ENCODE assay signal across 14 cellular contexts in genomic region chr2:16654775-16655456, GRCh38. TPM values are rescaled to one million over a fixed set of nuclear protein-coding genes. Genes with fewer than 3 reads are reported as not detected.
DNase-seq lines count a peak whose midpoint lies in the region; ATAC-seq and TF ChIP-seq lines count a peak whose summit lies in the region.
"Had no signal": no experiment of that assay in that cellular context is flagged by ENCODE, and none has a peak within 500 bp of the region (broad histone marks: within the 10 kb centered on the region; RNA-seq: fewer than 3 reads in every experiment).

No MANE protein-coding gene starts in this region.

- H4K20me1 ChIP-seq in BLaER1 (no peaks in the 10 kb centered on the region), OCI-LY7 (ENCODE audit: insufficient read depth, low read length) (no peaks in the 10 kb centered on the region)

- H3K4me3 Mint-ChIP-seq in naive B cell, result peak overlapping the region; percentile 39 to 79 (median 66)
- no peak overlapping the region for H3K4me3 Mint-ChIP-seq in activated CD8-positive, alpha-beta T cell treated with anti-CD3 and anti-CD28 coated beads for 36 hours

- TF ChIP-seq CTCF in OCI-LY7 (conservative IDR thresholded peaks at IDR 0.05; ENCODE audit: low read length), result no peak
- no peak for TF ChIP-seq CTCF in activated CD8-positive, alpha-beta T cell treated with anti-CD3 and anti-CD28 coated beads for 36 hours (IDR thresholded peaks at IDR 0.05)

- peak overlapping the region; percentile 73 to 96 (median 90) for H3K27ac Mint-ChIP-seq in naive B cell
- H3K27ac Mint-ChIP-seq in activated CD8-positive, alpha-beta T cell treated with anti-CD3 and anti-CD28 coated beads for 36 hours, result no peak overlapping the region

- peak overlapping the region; percentile 88 for H3K4me2 ChIP-seq in BLaER1
- H3K4me2 ChIP-seq in OCI-LY7 (ENCODE audit: low read length), result peak overlapping the region; percentile 73

- H3K9me3 ChIP-seq in BLaER1 (no peaks in the 10 kb centered on the region), OCI-LY7 (ENCODE audit: low read length) (no peaks in the 10 kb centered on the region)

- peak; percentile 27 for ATAC-seq in HG02885 (IDR thresholded peaks at IDR 0.05; ENCODE audit: poor library complexity, unreplicated experiment)
- ATAC-seq in naive B cell (ENCODE audit: low read depth in 2 of 2), result peak; percentile 47 to 53
- ATAC-seq in activated CD8-positive, alpha-beta T cell treated with anti-CD3 and anti-CD28 coated beads for 36 hours, result no peak
- ATAC-seq: HepG2 had no signal

- no peaks in the 10 kb centered on the region for H3K27me3 Mint-ChIP-seq in naive B cell
- peaks cover 3% of the 10 kb centered on the region for H3K27me3 Mint-ChIP-seq in activated CD8-positive, alpha-beta T cell treated with anti-CD3 and anti-CD28 coated beads for 36 hours

- H3K36me3 ChIP-seq in BLaER1 (no peaks in the 10 kb centered on the region), OCI-LY7 (ENCODE audit: insufficient read depth, low read length) (no peaks in the 10 kb centered on the region)
- H3K36me3 ChIP-seq: WERI-Rb-1 had no signal

- peak overlapping the region; percentile 67; the same call in 1 of the 2 replicates for H3K9ac ChIP-seq in BLaER1

- POLR2A ChIA-PET in OCI-LY7 (lab: Charles Lee), result interaction anchor here (1.0 to 17.9 kb wide), 8 partner anchors 8 to 33 kb away, joined by 3 to 414 read pairs (median 7); partner anchors contain the start of gene CYRIA
- POLR2A ChIA-PET in activated CD8-positive, alpha-beta T cell treated with anti-CD3 and anti-CD28 coated beads for 36 hours (lab: Charles Lee), result no interaction called here

- no peaks in the 10 kb centered on the region for H3K9me3 Mint-ChIP-seq in naive B cell
- H3K9me3 Mint-ChIP-seq in activated CD8-positive, alpha-beta T cell treated with anti-CD3 and anti-CD28 coated beads for 36 hours, result no peaks in the 10 kb centered on the region

- peak overlapping the region; percentile 84 for H3K27ac ChIP-seq in BLaER1
- peak overlapping the region; percentile 87 for H3K27ac ChIP-seq in OCI-LY7 (ENCODE audit: low read depth, low read length, poor library complexity, severe bottlenecking)
- H3K27ac ChIP-seq: WERI-Rb-1 had no signal

- intact Hi-C loops in OCI-LY7 (cut with micrococcal nuclease; ENCODE audit: unreplicated experiment), result loop anchor here (10.0 kb wide), 1 partner anchor 1100 kb away; the partner anchor contains the start of genes GEN1 and SMC6
- intact Hi-C loops in activated CD8-positive, alpha-beta T cell treated with anti-CD3 and anti-CD28 coated beads for 36 hours (cut with micrococcal nuclease), result no loop called here

- CTCF ChIA-PET in OCI-LY7 (lab: Charles Lee; ENCODE audit: unreplicated experiment), result interaction anchor here (0.8 to 14.7 kb wide), 5 partner anchors 11 to 40 kb away, joined by 3 to 149 read pairs (median 4); partner anchors contain the start of gene CYRIA
- CTCF ChIA-PET in activated CD8-positive, alpha-beta T cell treated with anti-CD3 and anti-CD28 coated beads for 36 hours (lab: Charles Lee), result interaction anchor here (1.1 kb wide), 1 partner anchor 16 kb away, joined by 3 read pairs; no protein-coding TSS in a partner anchor

- H3K4me1 Mint-ChIP-seq in naive B cell, result peaks cover 73 to 98% (median 92%) of the 10 kb centered on the region in 3 donors
- peaks cover 5% of the 10 kb centered on the region for H3K4me1 Mint-ChIP-seq in activated CD8-positive, alpha-beta T cell treated with anti-CD3 and anti-CD28 coated beads for 36 hours (ENCODE audit: low read depth)

- no peaks in the 10 kb centered on the region for H3K9me2 ChIP-seq in OCI-LY7 (ENCODE audit: insufficient read depth, low read length)

- H3K79me2 ChIP-seq in OCI-LY7 (ENCODE audit: insufficient read depth, low read depth, low read length), result peaks cover 27% of the 10 kb centered on the region; the same call in 1 of the 2 replicates

- DNase-seq in OCI-LY7 (ENCODE audit: low spot score) (peak; percentile 67), naive B cell (peak; percentile 57), globus pallidus (ENCODE audit: low spot score) (no peak)
- DNase-seq in activated CD4-positive, alpha-beta T cell treated with anti-CD3 and anti-CD28 coated beads for 48 hours, result no peak
- DNase-seq in stimulated activated CD4-positive, alpha-beta T cell treated with anti-CD3 and anti-CD28 coated beads, Interleukin-1b, Interleukin-23, amount 100 ng/mL, for 48 hours, result no peak
- no peak for DNase-seq in activated CD8-positive, alpha-beta T cell treated with anti-CD3 and anti-CD28 coated beads for 36 hours
- DNase-seq: activated effector memory CD4-positive, alpha-beta T cell treated with Interleukin-2 at 50 U/mL for 16 hours; cerebellar nuclear complex; left cardiac atrium; RPMI8226; WERI-Rb-1 had no signal

- no peaks in the 10 kb centered on the region for H3K36me3 Mint-ChIP-seq in naive B cell
- no peaks in the 10 kb centered on the region for H3K36me3 Mint-ChIP-seq in activated CD8-positive, alpha-beta T cell treated with anti-CD3 and anti-CD28 coated beads for 36 hours (ENCODE audit: low read depth)

- H3K27me3 ChIP-seq in BLaER1, result no peaks in the 10 kb centered on the region

- H3K4me1 ChIP-seq in BLaER1 (peaks cover 100% of the 10 kb centered on the region), OCI-LY7 (ENCODE audit: insufficient read depth, low read length, poor library complexity, severe bottlenecking) (peaks cover 99% of the 10 kb centered on the region)

- no TSS peak for BruUV-seq in OCI-LY7 (replicated peaks; lab: Mats Ljungman, UMichigan)

- peak overlapping the region; percentile 14; the same call in 1 of the 2 replicates for H3K4me3 ChIP-seq in BLaER1
- peak overlapping the region; percentile 48 for H3K4me3 ChIP-seq in OCI-LY7 (ENCODE audit: low read depth, low read length, poor library complexity, severe bottlenecking)

- peak overlapping the region; percentile 33; the same call in 1 of the 2 replicates for H2AFZ ChIP-seq in OCI-LY7 (ENCODE audit: low read length)

RNA-seq across cellular contexts. Expression of gene CYRIA, which starts 10.7 kb away (rescaled TPM):
- 2.6 and 5.0 TPM in 2 replicates for total RNA-seq in OCI-LY7 (2014; rRNA removed; shearing (Covaris generic))
- total RNA-seq in OCI-LY7 (2022), result 11.7 and 13.4 TPM in 2 replicates
- polyA plus RNA-seq in naive B cell (ENCODE audit: low read depth in 6 of 6), result 10 to 100 TPM; 14.7 to 24.5 (median 17.6) TPM
- under 1 TPM; 0.70 to 0.72 TPM for total RNA-seq in activated CD8-positive, alpha-beta T cell treated with anti-CD3 and anti-CD28 coated beads for 36 hours
- total RNA-seq: HepG2 had no signal

Comparison
In these comparisons a context has a peak if more than half of its experiments do, and no peak if none do; other contexts are left out.
1. DNase-seq: peak in OCI-LY7 (single experiment) and naive B cell (single experiment); none in activated CD4-positive, alpha-beta T cell treated with anti-CD3 and anti-CD28 coated beads for 48 hours (single experiment), stimulated activated CD4-positive, alpha-beta T cell treated with anti-CD3 and anti-CD28 coated beads, Interleukin-1b, Interleukin-23, amount 100 ng/mL, for 48 hours (single experiment), globus pallidus (single experiment) and activated CD8-positive, alpha-beta T cell treated with anti-CD3 and anti-CD28 coated beads for 36 hours (single experiment).